ENCODE assay signal across 1 cellular context in the genomic region with DNA sequence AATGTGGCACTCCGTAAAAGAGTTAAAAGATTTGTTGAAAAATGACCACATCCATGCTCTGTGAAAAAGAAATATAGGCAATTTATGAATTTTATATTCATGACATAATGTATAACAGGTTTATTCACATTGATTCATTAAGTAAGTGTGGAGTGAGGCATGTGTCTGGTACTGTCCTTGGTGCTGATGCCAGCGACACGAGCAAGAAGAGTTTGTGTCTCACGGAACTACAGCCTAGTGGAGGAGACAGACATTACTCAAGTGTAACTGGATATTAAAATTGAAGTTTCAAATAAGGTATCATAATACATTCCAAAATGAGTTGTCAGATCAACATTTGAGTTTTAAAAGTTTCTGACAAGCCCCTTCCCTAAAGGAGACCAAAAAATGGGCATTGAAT.
TF ChIP-seq lines count a peak whose summit lies in the region.

No MANE protein-coding gene starts in this region.

TF ChIP-seq in HepG2, 621 proteins besides CTCF, POLR2A, EP300 and RAD21 (continued from another document and continues in another):
- TF ChIP-seq, protein P1, sequence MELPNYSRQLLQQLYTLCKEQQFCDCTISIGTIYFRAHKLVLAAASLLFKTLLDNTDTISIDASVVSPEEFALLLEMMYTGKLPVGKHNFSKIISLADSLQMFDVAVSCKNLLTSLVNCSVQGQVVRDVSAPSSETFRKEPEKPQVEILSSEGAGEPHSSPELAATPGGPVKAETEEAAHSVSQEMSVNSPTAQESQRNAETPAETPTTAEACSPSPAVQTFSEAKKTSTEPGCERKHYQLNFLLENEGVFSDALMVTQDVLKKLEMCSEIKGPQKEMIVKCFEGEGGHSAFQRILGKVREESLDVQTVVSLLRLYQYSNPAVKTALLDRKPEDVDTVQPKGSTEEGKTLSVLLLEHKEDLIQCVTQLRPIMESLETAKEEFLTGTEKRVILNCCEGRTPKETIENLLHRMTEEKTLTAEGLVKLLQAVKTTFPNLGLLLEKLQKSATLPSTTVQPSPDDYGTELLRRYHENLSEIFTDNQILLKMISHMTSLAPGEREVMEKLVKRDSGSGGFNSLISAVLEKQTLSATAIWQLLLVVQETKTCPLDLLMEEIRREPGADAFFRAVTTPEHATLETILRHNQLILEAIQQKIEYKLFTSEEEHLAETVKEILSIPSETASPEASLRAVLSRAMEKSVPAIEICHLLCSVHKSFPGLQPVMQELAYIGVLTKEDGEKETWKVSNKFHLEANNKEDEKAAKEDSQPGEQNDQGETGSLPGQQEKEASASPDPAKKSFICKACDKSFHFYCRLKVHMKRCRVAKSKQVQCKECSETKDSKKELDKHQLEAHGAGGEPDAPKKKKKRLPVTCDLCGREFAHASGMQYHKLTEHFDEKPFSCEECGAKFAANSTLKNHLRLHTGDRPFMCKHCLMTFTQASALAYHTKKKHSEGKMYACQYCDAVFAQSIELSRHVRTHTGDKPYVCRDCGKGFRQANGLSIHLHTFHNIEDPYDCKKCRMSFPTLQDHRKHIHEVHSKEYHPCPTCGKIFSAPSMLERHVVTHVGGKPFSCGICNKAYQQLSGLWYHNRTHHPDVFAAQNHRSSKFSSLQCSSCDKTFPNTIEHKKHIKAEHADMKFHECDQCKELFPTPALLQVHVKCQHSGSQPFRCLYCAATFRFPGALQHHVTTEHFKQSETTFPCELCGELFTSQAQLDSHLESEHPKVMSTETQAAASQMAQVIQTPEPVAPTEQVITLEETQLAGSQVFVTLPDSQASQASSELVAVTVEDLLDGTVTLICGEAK (IDR thresholded peaks at IDR 0.05) = no peak
- TF ChIP-seq, protein P1 (CRISPR knock-in tag; IDR thresholded peaks at IDR 0.05) = no peak
- TF ChIP-seq RARG (CRISPR knock-in tag; IDR thresholded peaks at IDR 0.05; ENCODE audit: low read depth) (no peak), ZNF550 (CRISPR knock-in tag; IDR thresholded peaks at IDR 0.05; ENCODE audit: borderline replicate concordance) (no peak), ZNF709 (CRISPR knock-in tag; IDR thresholded peaks at IDR 0.05) (no peak), GTF2F1 (IDR thresholded peaks at IDR 0.05; ENCODE audit: low read length) (no peak), KLF13 (CRISPR knock-in tag; IDR thresholded peaks at IDR 0.05) (no peak), AGO2 (optimal IDR thresholded peaks at IDR 0.05; ENCODE audit: low read depth, low read length) (no peak), ZNF431 (CRISPR knock-in tag; IDR thresholded peaks at IDR 0.05; ENCODE audit: borderline replicate concordance, low read depth) (no peak), SALL2 (CRISPR knock-in tag; IDR thresholded peaks at IDR 0.05) (0 out of 2 replicates have a peak, but pooled peaks have one; percentile 29), ZNF33A (CRISPR knock-in tag; IDR thresholded peaks at IDR 0.05; ENCODE audit: borderline replicate concordance) (no peak), NFE2L1 (CRISPR knock-in tag; IDR thresholded peaks at IDR 0.05; ENCODE audit: borderline replicate concordance) (no peak), RELA (CRISPR knock-in tag; IDR thresholded peaks at IDR 0.05) (no peak), NCOA5 (CRISPR knock-in tag; IDR thresholded peaks at IDR 0.05) (no peak), ZSCAN9 (CRISPR knock-in tag; IDR thresholded peaks at IDR 0.05; ENCODE audit: borderline replicate concordance) (peak; percentile 71; the same call in 1 of the 2 replicates), ZNF232 (CRISPR knock-in tag; IDR thresholded peaks at IDR 0.05; ENCODE audit: borderline replicate concordance) (peak; percentile 45; the same call in 1 of the 2 replicates), DR1 (CRISPR knock-in tag; IDR thresholded peaks at IDR 0.05) (no peak), ZNF230 (CRISPR knock-in tag; IDR thresholded peaks at IDR 0.05) (no peak), ZNF558 (CRISPR knock-in tag; IDR thresholded peaks at IDR 0.05; ENCODE audit: borderline replicate concordance) (no peak), POLR2G (IDR thresholded peaks at IDR 0.05; ENCODE audit: low read depth, low read length) (no peak), HCFC1 (IDR thresholded peaks at IDR 0.05; ENCODE audit: low read depth, low read length) (no peak), ATF1 (CRISPR knock-in tag; IDR thresholded peaks at IDR 0.05) (no peak), RBAK (CRISPR knock-in tag; IDR thresholded peaks at IDR 0.05) (no peak), ZNF30 (CRISPR knock-in tag; IDR thresholded peaks at IDR 0.05) (no peak), ZNF317 (CRISPR knock-in tag; IDR thresholded peaks at IDR 0.05) (no peak), HOXA7 (CRISPR knock-in tag; IDR thresholded peaks at IDR 0.05) (no peak), MATR3 (CRISPR knock-in tag; IDR thresholded peaks at IDR 0.05) (no peak), ZNF10 (CRISPR knock-in tag; IDR thresholded peaks at IDR 0.05; ENCODE audit: borderline replicate concordance, low read depth) (no peak), ZNF354B (CRISPR knock-in tag; IDR thresholded peaks at IDR 0.05) (no peak)
- TF ChIP-seq, protein P2, sequence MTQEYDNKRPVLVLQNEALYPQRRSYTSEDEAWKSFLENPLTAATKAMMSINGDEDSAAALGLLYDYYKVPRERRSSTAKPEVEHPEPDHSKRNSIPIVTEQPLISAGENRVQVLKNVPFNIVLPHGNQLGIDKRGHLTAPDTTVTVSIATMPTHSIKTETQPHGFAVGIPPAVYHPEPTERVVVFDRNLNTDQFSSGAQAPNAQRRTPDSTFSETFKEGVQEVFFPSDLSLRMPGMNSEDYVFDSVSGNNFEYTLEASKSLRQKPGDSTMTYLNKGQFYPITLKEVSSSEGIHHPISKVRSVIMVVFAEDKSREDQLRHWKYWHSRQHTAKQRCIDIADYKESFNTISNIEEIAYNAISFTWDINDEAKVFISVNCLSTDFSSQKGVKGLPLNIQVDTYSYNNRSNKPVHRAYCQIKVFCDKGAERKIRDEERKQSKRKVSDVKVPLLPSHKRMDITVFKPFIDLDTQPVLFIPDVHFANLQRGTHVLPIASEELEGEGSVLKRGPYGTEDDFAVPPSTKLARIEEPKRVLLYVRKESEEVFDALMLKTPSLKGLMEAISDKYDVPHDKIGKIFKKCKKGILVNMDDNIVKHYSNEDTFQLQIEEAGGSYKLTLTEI (CRISPR knock-in tag; conservative IDR thresholded peaks at IDR 0.05) = no peak
- TF ChIP-seq, protein P3, sequence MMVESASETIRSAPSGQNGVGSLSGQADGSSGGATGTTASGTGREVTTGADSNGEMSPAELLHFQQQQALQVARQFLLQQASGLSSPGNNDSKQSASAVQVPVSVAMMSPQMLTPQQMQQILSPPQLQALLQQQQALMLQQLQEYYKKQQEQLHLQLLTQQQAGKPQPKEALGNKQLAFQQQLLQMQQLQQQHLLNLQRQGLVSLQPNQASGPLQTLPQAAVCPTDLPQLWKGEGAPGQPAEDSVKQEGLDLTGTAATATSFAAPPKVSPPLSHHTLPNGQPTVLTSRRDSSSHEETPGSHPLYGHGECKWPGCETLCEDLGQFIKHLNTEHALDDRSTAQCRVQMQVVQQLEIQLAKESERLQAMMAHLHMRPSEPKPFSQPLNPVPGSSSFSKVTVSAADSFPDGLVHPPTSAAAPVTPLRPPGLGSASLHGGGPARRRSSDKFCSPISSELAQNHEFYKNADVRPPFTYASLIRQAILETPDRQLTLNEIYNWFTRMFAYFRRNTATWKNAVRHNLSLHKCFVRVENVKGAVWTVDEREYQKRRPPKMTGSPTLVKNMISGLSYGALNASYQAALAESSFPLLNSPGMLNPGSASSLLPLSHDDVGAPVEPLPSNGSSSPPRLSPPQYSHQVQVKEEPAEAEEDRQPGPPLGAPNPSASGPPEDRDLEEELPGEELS (CRISPR knock-in tag; IDR thresholded peaks at IDR 0.05) = no peak
- TF ChIP-seq, protein P4, sequence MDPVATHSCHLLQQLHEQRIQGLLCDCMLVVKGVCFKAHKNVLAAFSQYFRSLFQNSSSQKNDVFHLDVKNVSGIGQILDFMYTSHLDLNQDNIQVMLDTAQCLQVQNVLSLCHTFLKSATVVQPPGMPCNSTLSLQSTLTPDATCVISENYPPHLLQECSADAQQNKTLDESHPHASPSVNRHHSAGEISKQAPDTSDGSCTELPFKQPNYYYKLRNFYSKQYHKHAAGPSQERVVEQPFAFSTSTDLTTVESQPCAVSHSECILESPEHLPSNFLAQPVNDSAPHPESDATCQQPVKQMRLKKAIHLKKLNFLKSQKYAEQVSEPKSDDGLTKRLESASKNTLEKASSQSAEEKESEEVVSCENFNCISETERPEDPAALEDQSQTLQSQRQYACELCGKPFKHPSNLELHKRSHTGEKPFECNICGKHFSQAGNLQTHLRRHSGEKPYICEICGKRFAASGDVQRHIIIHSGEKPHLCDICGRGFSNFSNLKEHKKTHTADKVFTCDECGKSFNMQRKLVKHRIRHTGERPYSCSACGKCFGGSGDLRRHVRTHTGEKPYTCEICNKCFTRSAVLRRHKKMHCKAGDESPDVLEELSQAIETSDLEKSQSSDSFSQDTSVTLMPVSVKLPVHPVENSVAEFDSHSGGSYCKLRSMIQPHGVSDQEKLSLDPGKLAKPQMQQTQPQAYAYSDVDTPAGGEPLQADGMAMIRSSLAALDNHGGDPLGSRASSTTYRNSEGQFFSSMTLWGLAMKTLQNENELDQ (CRISPR knock-in tag; IDR thresholded peaks at IDR 0.05; ENCODE audit: borderline replicate concordance) = no peak
- TF ChIP-seq, protein P5, sequence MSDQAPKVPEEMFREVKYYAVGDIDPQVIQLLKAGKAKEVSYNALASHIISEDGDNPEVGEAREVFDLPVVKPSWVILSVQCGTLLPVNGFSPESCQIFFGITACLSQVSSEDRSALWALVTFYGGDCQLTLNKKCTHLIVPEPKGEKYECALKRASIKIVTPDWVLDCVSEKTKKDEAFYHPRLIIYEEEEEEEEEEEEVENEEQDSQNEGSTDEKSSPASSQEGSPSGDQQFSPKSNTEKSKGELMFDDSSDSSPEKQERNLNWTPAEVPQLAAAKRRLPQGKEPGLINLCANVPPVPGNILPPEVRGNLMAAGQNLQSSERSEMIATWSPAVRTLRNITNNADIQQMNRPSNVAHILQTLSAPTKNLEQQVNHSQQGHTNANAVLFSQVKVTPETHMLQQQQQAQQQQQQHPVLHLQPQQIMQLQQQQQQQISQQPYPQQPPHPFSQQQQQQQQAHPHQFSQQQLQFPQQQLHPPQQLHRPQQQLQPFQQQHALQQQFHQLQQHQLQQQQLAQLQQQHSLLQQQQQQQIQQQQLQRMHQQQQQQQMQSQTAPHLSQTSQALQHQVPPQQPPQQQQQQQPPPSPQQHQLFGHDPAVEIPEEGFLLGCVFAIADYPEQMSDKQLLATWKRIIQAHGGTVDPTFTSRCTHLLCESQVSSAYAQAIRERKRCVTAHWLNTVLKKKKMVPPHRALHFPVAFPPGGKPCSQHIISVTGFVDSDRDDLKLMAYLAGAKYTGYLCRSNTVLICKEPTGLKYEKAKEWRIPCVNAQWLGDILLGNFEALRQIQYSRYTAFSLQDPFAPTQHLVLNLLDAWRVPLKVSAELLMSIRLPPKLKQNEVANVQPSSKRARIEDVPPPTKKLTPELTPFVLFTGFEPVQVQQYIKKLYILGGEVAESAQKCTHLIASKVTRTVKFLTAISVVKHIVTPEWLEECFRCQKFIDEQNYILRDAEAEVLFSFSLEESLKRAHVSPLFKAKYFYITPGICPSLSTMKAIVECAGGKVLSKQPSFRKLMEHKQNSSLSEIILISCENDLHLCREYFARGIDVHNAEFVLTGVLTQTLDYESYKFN (CRISPR knock-in tag; conservative IDR thresholded peaks at IDR 0.05) = no peak
- TF ChIP-seq, protein P6, sequence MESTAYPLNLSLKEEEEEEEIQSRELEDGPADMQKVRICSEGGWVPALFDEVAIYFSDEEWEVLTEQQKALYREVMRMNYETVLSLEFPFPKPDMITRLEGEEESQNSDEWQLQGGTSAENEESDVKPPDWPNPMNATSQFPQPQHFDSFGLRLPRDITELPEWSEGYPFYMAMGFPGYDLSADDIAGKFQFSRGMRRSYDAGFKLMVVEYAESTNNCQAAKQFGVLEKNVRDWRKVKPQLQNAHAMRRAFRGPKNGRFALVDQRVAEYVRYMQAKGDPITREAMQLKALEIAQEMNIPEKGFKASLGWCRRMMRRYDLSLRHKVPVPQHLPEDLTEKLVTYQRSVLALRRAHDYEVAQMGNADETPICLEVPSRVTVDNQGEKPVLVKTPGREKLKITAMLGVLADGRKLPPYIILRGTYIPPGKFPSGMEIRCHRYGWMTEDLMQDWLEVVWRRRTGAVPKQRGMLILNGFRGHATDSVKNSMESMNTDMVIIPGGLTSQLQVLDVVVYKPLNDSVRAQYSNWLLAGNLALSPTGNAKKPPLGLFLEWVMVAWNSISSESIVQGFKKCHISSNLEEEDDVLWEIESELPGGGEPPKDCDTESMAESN (CRISPR knock-in tag; conservative IDR thresholded peaks at IDR 0.05) = no peak
- TF ChIP-seq, protein P7, sequence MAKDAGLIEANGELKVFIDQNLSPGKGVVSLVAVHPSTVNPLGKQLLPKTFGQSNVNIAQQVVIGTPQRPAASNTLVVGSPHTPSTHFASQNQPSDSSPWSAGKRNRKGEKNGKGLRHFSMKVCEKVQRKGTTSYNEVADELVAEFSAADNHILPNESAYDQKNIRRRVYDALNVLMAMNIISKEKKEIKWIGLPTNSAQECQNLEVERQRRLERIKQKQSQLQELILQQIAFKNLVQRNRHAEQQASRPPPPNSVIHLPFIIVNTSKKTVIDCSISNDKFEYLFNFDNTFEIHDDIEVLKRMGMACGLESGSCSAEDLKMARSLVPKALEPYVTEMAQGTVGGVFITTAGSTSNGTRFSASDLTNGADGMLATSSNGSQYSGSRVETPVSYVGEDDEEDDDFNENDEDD (CRISPR knock-in tag; IDR thresholded peaks at IDR 0.05; ENCODE audit: borderline replicate concordance) = no peak
